Comparison of ENCODE assay signal across 8 cellular contexts in the genomic region with DNA sequence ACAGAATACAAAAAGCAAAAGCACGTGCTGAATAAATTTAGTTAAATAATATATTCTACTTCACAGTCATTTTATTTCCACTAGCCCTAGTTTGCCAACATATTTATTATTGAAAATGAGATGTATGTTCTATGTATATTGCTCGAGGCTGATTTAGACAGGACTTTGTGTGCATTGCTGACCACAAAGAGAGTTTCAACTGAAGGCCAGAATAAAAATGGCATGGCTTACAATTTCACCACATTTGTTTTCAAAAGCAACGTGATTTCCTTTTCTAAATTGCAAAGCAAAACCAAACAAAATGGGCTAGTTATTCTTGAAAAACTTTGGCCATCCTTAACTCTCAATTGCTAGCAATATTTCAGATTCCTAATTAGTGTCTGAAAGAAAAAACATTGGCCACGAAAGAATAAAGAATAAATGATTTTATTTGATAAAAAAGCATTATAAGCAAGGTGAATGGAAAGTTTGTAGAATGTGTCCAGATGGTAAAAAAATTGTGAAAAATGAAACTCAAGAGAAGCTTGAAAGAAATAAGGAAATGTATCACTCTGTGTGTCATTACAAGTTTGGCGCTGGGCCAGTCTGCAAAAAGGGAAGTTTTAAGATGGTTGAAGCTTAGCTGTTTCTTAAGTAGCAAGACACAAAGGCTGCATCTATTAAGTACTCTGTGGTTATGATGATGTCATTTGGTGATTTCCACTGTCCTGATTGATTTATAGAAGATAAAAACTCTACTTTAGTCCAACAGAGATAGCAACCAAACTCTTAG.
DNase-seq lines count a peak whose midpoint lies in the region; ATAC-seq and TF ChIP-seq lines count a peak whose summit lies in the region.

No MANE protein-coding gene starts in this region.

- H3K36me3 ChIP-seq in lower lobe of right lung: no peaks in the 10 kb centered on the region
- no peaks in the 10 kb centered on the region for H3K36me3 ChIP-seq in H7 (replicated peaks; ENCODE audit: control insufficient read depth, insufficient read depth, low read length)

- H3K9me3 ChIP-seq in lower lobe of right lung: no peaks in the 10 kb centered on the region

- TF ChIP-seq CTCF in GM12865 (IDR thresholded peaks at IDR 0.05; ENCODE audit: insufficient read depth, low read depth, low read length, missing control alignments): no peak
- TF ChIP-seq CTCF in lower lobe of right lung (IDR thresholded peaks at IDR 0.05): no peak

- H3K27ac ChIP-seq in lower lobe of right lung: no peak overlapping the region

- peak; percentile 93 for DNase-seq in GM12865 (ENCODE audit: low read depth)
- DNase-seq in HS-27A (ENCODE audit: low read depth): peak; percentile 34
- DNase-seq in activated CD8-positive, alpha-beta memory T cell treated with anti-CD3 and anti-CD28 coated beads, Interleukin-2, amount 50 U/mL, for 48 hours: peak; percentile 78
- DNase-seq in lower lobe of right lung: peak; percentile 74
- DNase-seq in ureter (ENCODE audit: low spot score): peak; percentile 58
- no peak for DNase-seq in NCI-H345 treated with DMSO at 0.1 percent for 48 hours (lab: John Stamatoyannopoulos, UW; ENCODE audit: unreplicated experiment)
- no peak for DNase-seq in H7

- ATAC-seq in GM21515 (IDR thresholded peaks at IDR 0.05; ENCODE audit: unreplicated experiment): peak; percentile 97
- peak; percentile 55 to 69 for ATAC-seq in lower lobe of right lung

- H3K27me3 ChIP-seq in lower lobe of right lung (ENCODE audit: low read depth) (no peaks in the 10 kb centered on the region), H7 (ENCODE audit: control insufficient read depth, insufficient read depth, low read length) (no peaks in the 10 kb centered on the region)

- peak overlapping the region; percentile 13; the same call in 1 of the 2 replicates for H3K4me3 ChIP-seq in GM12865 (ENCODE audit: low read depth, low read length)
- H3K4me3 ChIP-seq in lower lobe of right lung: no peak overlapping the region
- H3K4me3 ChIP-seq in H7 (ENCODE audit: insufficient read depth, low read depth, low read length): no peak overlapping the region

- intact Hi-C loops in lower lobe of right lung (cut with DNase I): no loop called here

- H3K4me1 ChIP-seq in lower lobe of right lung: no peaks in the 10 kb centered on the region

Comparison
In these comparisons a context has a peak if more than half of its experiments do, and no peak if none do; other contexts are left out.
1. DNase-seq: peak in GM12865 (single experiment), HS-27A (single experiment), activated CD8-positive, alpha-beta memory T cell treated with anti-CD3 and anti-CD28 coated beads, Interleukin-2, amount 50 U/mL, for 48 hours (single experiment), lower lobe of right lung (single experiment) and ureter (single experiment); none in NCI-H345 treated with DMSO at 0.1 percent for 48 hours (single experiment) and H7 (single experiment).